Comparison of ENCODE assay signal across 1 cellular context in genomic region chr17:47208744-47209488, GRCh38.
A peak's percentile ranks its signal among the peaks of the same experiment; 100 is the strongest.
TF ChIP-seq lines count a peak whose summit lies in the region.

MYL4 (plus strand) TSS chr17:47209348; CDS start chr17:47209423, 75 bp downstream.

TF ChIP-seq in K562, 482 proteins besides CTCF, POLR2A, EP300 and RAD21 (continued from another document and continues in another):
- TF ChIP-seq UBTF (IDR thresholded peaks at IDR 0.05; ENCODE audit: borderline replicate concordance in 1 of 2, low read depth in 2 of 2, low read length in 2 of 2) (peak in 1 of 2 experiments; percentile 56; a peak in 2 of 4 replicates), CREB3L1 (IDR thresholded peaks at IDR 0.05; ENCODE audit: borderline replicate concordance, low read depth) (peak; percentile 61; the same call in 1 of the 2 replicates), FOXP1 (CRISPR knock-in tag; IDR thresholded peaks at IDR 0.05) (no peak), MBD1 (CRISPR knock-in tag; IDR thresholded peaks at IDR 0.05) (no peak), POLR2AphosphoS2 (IDR thresholded peaks at IDR 0.05; ENCODE audit: low read length) (no peak), ARID2 (IDR thresholded peaks at IDR 0.05) (no peak), E2F3 (CRISPR knock-in tag; IDR thresholded peaks at IDR 0.05) (0 out of 2 replicates have a peak, but pooled peaks have one; percentile 2), CTBP1 (IDR thresholded peaks at IDR 0.05; ENCODE audit: borderline replicate concordance) (peak; percentile 55; the same call in 1 of the 2 replicates), ZBTB1 (CRISPR knock-in tag; IDR thresholded peaks at IDR 0.05; ENCODE audit: borderline replicate concordance, low read depth) (no peak), ZNF79 (CRISPR knock-in tag; IDR thresholded peaks at IDR 0.05; ENCODE audit: low read depth) (no peak), POLR2H (tag; IDR thresholded peaks at IDR 0.05; ENCODE audit: low read depth) (no peak), ZNF121 (CRISPR knock-in tag; conservative IDR thresholded peaks at IDR 0.05) (no peak), SAP30 (IDR thresholded peaks at IDR 0.05; ENCODE audit: borderline replicate concordance, insufficient read depth, low read depth, low read length, poor library complexity, severe bottlenecking) (no peak), ZNF696 (CRISPR knock-in tag; conservative IDR thresholded peaks at IDR 0.05) (no peak), NEUROD1 (IDR thresholded peaks at IDR 0.05; ENCODE audit: borderline replicate concordance, low read depth, low read length, partially characterized antibody) (peak; percentile 9), ZNF707 (CRISPR knock-in tag; conservative IDR thresholded peaks at IDR 0.05) (no peak), ZNF175 (CRISPR knock-in tag; IDR thresholded peaks at IDR 0.05; ENCODE audit: low read depth) (peak; percentile 29; the same call in 1 of the 2 replicates), SPI1 (IDR thresholded peaks at IDR 0.05; ENCODE audit: borderline replicate concordance, low read depth, low read length) (no peak; the same call in 1 of the 2 replicates), MYNN (IDR thresholded peaks at IDR 0.05) (no peak), MYNN (CRISPR knock-in tag; IDR thresholded peaks at IDR 0.05) (no peak), ZNF518B (CRISPR knock-in tag; IDR thresholded peaks at IDR 0.05) (no peak), BCL6 (CRISPR knock-in tag; IDR thresholded peaks at IDR 0.05) (no peak), KAT7 (CRISPR knock-in tag; IDR thresholded peaks at IDR 0.05; ENCODE audit: borderline replicate concordance) (no peak), ZNF75A (CRISPR knock-in tag; IDR thresholded peaks at IDR 0.05) (no peak), GABPA (tag; conservative IDR thresholded peaks at IDR 0.05; ENCODE audit: low read depth) (0 out of 2 replicates have a peak, but pooled peaks have one; percentile 10), ZHX1 (conservative IDR thresholded peaks at IDR 0.05; ENCODE audit: low read length) (no peak), ZNF780A (CRISPR knock-in tag; IDR thresholded peaks at IDR 0.05) (no peak), ZKSCAN3 (CRISPR knock-in tag; IDR thresholded peaks at IDR 0.05) (no peak), PTRF (tag; IDR thresholded peaks at IDR 0.05) (no peak), ILF3 (IDR thresholded peaks at IDR 0.05; ENCODE audit: borderline replicate concordance) (no peak), SMARCE1 (IDR thresholded peaks at IDR 0.05) (no peak; the same call in 1 of the 2 replicates), PCBP2 (IDR thresholded peaks at IDR 0.05; ENCODE audit: low read depth, low read length, poor library complexity, severe bottlenecking) (no peak), CBX3 (IDR thresholded peaks at IDR 0.05; ENCODE audit: borderline replicate concordance in 1 of 2, low read length in 2 of 2) (peak in 1 of 2 experiments; percentile 26; a peak in 1 of 3 replicates), ZNF143 (CRISPR knock-in tag; IDR thresholded peaks at IDR 0.05) (no peak), NKRF (IDR thresholded peaks at IDR 0.05; ENCODE audit: borderline replicate concordance) (no peak), FIP1L1 (IDR thresholded peaks at IDR 0.05; ENCODE audit: low read depth, low read length, poor library complexity, severe bottlenecking) (no peak), ZBED1 (IDR thresholded peaks at IDR 0.05) (no peak), ZBTB33 (CRISPR knock-in tag; IDR thresholded peaks at IDR 0.05) (no peak), ZNF408 (CRISPR knock-in tag; IDR thresholded peaks at IDR 0.05; ENCODE audit: low read depth) (no peak), MTF1 (CRISPR knock-in tag; IDR thresholded peaks at IDR 0.05; ENCODE audit: borderline replicate concordance) (no peak), SOX6 (IDR thresholded peaks at IDR 0.05) (no peak), GTF2F1 (IDR thresholded peaks at IDR 0.05; ENCODE audit: low read depth, low read length) (no peak), THAP12 (CRISPR knock-in tag; IDR thresholded peaks at IDR 0.05) (0 out of 2 replicates have a peak, but pooled peaks have one; percentile 32), E2F6 (IDR thresholded peaks at IDR 0.05; ENCODE audit: borderline replicate concordance in 1 of 2, extremely low read depth in 1 of 2, insufficient read depth in 1 of 2, insufficient read length in 1 of 2, low read depth in 1 of 2, low read length in 1 of 2, poor library complexity in 1 of 2, severe bottlenecking in 1 of 2) (no peak), HEY1 (CRISPR knock-in tag; IDR thresholded peaks at IDR 0.05; ENCODE audit: borderline replicate concordance) (no peak), SMARCB1 (IDR thresholded peaks at IDR 0.05; ENCODE audit: insufficient read length, low read depth) (no peak)
